Comparison of ENCODE assay signal across 1 cellular context in genomic region chr6:16681260-16681873, GRCh38.
TF ChIP-seq lines count a peak whose summit lies in the region.

No MANE protein-coding gene starts in this region.

TF ChIP-seq in HepG2, 621 proteins besides CTCF, POLR2A, EP300 and RAD21 (continued from another document and continues in another):
- TF ChIP-seq, protein P1, sequence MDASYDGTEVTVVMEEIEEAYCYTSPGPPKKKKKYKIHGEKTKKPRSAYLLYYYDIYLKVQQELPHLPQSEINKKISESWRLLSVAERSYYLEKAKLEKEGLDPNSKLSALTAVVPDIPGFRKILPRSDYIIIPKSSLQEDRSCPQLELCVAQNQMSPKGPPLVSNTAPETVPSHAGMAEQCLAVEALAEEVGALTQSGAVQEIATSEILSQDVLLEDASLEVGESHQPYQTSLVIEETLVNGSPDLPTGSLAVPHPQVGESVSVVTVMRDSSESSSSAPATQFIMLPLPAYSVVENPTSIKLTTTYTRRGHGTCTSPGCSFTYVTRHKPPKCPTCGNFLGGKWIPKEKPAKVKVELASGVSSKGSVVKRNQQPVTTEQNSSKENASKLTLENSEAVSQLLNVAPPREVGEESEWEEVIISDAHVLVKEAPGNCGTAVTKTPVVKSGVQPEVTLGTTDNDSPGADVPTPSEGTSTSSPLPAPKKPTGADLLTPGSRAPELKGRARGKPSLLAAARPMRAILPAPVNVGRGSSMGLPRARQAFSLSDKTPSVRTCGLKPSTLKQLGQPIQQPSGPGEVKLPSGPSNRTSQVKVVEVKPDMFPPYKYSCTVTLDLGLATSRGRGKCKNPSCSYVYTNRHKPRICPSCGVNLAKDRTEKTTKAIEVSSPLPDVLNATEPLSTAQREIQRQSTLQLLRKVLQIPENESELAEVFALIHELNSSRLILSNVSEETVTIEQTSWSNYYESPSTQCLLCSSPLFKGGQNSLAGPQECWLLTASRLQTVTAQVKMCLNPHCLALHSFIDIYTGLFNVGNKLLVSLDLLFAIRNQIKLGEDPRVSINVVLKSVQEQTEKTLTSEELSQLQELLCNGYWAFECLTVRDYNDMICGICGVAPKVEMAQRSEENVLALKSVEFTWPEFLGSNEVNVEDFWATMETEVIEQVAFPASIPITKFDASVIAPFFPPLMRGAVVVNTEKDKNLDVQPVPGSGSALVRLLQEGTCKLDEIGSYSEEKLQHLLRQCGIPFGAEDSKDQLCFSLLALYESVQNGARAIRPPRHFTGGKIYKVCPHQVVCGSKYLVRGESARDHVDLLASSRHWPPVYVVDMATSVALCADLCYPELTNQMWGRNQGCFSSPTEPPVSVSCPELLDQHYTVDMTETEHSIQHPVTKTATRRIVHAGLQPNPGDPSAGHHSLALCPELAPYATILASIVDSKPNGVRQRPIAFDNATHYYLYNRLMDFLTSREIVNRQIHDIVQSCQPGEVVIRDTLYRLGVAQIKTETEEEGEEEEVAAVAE (CRISPR knock-in tag; IDR thresholded peaks at IDR 0.05; ENCODE audit: borderline replicate concordance): peak; percentile 65; the same call in 1 of the 2 replicates
- TF ChIP-seq CHCHD3 (CRISPR knock-in tag; IDR thresholded peaks at IDR 0.05) (no peak), THAP11 (CRISPR knock-in tag; IDR thresholded peaks at IDR 0.05) (peak; percentile 64; the same call in 1 of the 2 replicates), ZNF776 (CRISPR knock-in tag; IDR thresholded peaks at IDR 0.05) (no peak), SSRP1 (CRISPR knock-in tag; IDR thresholded peaks at IDR 0.05) (peak; percentile 44; the same call in 1 of the 2 replicates), DNMT3B (CRISPR knock-in tag; conservative IDR thresholded peaks at IDR 0.05) (0 out of 2 replicates have a peak, but pooled peaks have one; percentile 59), NCOA2 (CRISPR knock-in tag; IDR thresholded peaks at IDR 0.05) (peak; percentile 65; the same call in 1 of the 2 replicates), FOXA3 (CRISPR knock-in tag; IDR thresholded peaks at IDR 0.05) (peak; percentile 82), SOX6 (IDR thresholded peaks at IDR 0.05) (no peak), SOX6 (CRISPR knock-in tag; IDR thresholded peaks at IDR 0.05) (peak; percentile 27; the same call in 1 of the 2 replicates), ZNF563 (CRISPR knock-in tag; IDR thresholded peaks at IDR 0.05) (no peak), ZNF614 (CRISPR knock-in tag; IDR thresholded peaks at IDR 0.05; ENCODE audit: borderline replicate concordance) (peak; percentile 88), PPARG (CRISPR knock-in tag; conservative IDR thresholded peaks at IDR 0.05) (peak; percentile 63; the same call in 1 of the 2 replicates), FOXO1 (CRISPR knock-in tag; IDR thresholded peaks at IDR 0.05) (peak; percentile 62; the same call in 1 of the 2 replicates), HMG20A (CRISPR knock-in tag; IDR thresholded peaks at IDR 0.05; ENCODE audit: borderline replicate concordance) (peak; percentile 93), HHEX (CRISPR knock-in tag; IDR thresholded peaks at IDR 0.05) (0 out of 2 replicates have a peak, but pooled peaks have one; percentile 30), ZNF296 (CRISPR knock-in tag; conservative IDR thresholded peaks at IDR 0.05) (no peak), SOX5 (CRISPR knock-in tag; IDR thresholded peaks at IDR 0.05; ENCODE audit: borderline replicate concordance) (peak; percentile 83), RELA (CRISPR knock-in tag; IDR thresholded peaks at IDR 0.05) (no peak), ARID5B (CRISPR knock-in tag; IDR thresholded peaks at IDR 0.05) (peak; percentile 94), HDAC6 (IDR thresholded peaks at IDR 0.05; ENCODE audit: low read depth, low read length) (no peak), ZBTB33 (CRISPR knock-in tag; IDR thresholded peaks at IDR 0.05) (0 out of 2 replicates have a peak, but pooled peaks have one; percentile 49), PAWR (CRISPR knock-in tag; IDR thresholded peaks at IDR 0.05; ENCODE audit: borderline replicate concordance) (no peak), ASH2L (IDR thresholded peaks at IDR 0.05; ENCODE audit: insufficient read length, low read depth, low read length) (peak; percentile 28), ZSCAN9 (CRISPR knock-in tag; IDR thresholded peaks at IDR 0.05; ENCODE audit: borderline replicate concordance) (peak; percentile 64; the same call in 1 of the 2 replicates), NFIC (IDR thresholded peaks at IDR 0.05; ENCODE audit: low read length) (peak; percentile 54; the same call in 1 of the 2 replicates), BCL6 (CRISPR knock-in tag; IDR thresholded peaks at IDR 0.05) (peak; percentile 74), ZFX (CRISPR knock-in tag; IDR thresholded peaks at IDR 0.05; ENCODE audit: low read depth) (no peak), DPF2 (CRISPR knock-in tag; IDR thresholded peaks at IDR 0.05; ENCODE audit: borderline replicate concordance, low read depth) (no peak)
- TF ChIP-seq, protein P2, sequence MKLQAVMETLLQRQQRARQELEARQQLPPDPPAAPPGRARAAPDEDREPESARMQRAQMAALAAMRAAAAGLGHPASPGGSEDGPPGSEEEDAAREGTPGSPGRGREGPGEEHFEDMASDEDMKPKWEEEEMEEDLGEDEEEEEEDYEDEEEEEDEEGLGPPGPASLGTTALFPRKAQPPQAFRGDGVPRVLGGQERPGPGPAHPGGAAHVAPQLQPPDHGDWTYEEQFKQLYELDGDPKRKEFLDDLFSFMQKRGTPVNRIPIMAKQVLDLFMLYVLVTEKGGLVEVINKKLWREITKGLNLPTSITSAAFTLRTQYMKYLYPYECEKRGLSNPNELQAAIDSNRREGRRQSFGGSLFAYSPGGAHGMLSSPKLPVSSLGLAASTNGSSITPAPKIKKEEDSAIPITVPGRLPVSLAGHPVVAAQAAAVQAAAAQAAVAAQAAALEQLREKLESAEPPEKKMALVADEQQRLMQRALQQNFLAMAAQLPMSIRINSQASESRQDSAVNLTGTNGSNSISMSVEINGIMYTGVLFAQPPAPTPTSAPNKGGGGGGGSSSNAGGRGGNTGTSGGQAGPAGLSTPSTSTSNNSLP (IDR thresholded peaks at IDR 0.05; ENCODE audit: low read depth, low read length): peak; percentile 91
- TF ChIP-seq, protein P3, sequence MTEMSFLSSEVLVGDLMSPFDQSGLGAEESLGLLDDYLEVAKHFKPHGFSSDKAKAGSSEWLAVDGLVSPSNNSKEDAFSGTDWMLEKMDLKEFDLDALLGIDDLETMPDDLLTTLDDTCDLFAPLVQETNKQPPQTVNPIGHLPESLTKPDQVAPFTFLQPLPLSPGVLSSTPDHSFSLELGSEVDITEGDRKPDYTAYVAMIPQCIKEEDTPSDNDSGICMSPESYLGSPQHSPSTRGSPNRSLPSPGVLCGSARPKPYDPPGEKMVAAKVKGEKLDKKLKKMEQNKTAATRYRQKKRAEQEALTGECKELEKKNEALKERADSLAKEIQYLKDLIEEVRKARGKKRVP (CRISPR knock-in tag; IDR thresholded peaks at IDR 0.05): peak in 1 of 2 experiments; percentile 92; a peak in 2 of 4 replicates
- TF ChIP-seq, protein P4, sequence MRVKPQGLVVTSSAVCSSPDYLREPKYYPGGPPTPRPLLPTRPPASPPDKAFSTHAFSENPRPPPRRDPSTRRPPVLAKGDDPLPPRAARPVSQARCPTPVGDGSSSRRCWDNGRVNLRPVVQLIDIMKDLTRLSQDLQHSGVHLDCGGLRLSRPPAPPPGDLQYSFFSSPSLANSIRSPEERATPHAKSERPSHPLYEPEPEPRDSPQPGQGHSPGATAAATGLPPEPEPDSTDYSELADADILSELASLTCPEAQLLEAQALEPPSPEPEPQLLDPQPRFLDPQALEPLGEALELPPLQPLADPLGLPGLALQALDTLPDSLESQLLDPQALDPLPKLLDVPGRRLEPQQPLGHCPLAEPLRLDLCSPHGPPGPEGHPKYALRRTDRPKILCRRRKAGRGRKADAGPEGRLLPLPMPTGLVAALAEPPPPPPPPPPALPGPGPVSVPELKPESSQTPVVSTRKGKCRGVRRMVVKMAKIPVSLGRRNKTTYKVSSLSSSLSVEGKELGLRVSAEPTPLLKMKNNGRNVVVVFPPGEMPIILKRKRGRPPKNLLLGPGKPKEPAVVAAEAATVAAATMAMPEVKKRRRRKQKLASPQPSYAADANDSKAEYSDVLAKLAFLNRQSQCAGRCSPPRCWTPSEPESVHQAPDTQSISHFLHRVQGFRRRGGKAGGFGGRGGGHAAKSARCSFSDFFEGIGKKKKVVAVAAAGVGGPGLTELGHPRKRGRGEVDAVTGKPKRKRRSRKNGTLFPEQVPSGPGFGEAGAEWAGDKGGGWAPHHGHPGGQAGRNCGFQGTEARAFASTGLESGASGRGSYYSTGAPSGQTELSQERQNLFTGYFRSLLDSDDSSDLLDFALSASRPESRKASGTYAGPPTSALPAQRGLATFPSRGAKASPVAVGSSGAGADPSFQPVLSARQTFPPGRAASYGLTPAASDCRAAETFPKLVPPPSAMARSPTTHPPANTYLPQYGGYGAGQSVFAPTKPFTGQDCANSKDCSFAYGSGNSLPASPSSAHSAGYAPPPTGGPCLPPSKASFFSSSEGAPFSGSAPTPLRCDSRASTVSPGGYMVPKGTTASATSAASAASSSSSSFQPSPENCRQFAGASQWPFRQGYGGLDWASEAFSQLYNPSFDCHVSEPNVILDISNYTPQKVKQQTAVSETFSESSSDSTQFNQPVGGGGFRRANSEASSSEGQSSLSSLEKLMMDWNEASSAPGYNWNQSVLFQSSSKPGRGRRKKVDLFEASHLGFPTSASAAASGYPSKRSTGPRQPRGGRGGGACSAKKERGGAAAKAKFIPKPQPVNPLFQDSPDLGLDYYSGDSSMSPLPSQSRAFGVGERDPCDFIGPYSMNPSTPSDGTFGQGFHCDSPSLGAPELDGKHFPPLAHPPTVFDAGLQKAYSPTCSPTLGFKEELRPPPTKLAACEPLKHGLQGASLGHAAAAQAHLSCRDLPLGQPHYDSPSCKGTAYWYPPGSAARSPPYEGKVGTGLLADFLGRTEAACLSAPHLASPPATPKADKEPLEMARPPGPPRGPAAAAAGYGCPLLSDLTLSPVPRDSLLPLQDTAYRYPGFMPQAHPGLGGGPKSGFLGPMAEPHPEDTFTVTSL (CRISPR knock-in tag; IDR thresholded peaks at IDR 0.05; ENCODE audit: borderline replicate concordance): peak; percentile 62; the same call in 1 of the 2 replicates
- TF ChIP-seq, protein P5, sequence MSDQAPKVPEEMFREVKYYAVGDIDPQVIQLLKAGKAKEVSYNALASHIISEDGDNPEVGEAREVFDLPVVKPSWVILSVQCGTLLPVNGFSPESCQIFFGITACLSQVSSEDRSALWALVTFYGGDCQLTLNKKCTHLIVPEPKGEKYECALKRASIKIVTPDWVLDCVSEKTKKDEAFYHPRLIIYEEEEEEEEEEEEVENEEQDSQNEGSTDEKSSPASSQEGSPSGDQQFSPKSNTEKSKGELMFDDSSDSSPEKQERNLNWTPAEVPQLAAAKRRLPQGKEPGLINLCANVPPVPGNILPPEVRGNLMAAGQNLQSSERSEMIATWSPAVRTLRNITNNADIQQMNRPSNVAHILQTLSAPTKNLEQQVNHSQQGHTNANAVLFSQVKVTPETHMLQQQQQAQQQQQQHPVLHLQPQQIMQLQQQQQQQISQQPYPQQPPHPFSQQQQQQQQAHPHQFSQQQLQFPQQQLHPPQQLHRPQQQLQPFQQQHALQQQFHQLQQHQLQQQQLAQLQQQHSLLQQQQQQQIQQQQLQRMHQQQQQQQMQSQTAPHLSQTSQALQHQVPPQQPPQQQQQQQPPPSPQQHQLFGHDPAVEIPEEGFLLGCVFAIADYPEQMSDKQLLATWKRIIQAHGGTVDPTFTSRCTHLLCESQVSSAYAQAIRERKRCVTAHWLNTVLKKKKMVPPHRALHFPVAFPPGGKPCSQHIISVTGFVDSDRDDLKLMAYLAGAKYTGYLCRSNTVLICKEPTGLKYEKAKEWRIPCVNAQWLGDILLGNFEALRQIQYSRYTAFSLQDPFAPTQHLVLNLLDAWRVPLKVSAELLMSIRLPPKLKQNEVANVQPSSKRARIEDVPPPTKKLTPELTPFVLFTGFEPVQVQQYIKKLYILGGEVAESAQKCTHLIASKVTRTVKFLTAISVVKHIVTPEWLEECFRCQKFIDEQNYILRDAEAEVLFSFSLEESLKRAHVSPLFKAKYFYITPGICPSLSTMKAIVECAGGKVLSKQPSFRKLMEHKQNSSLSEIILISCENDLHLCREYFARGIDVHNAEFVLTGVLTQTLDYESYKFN (CRISPR knock-in tag; conservative IDR thresholded peaks at IDR 0.05): peak; percentile 51
- TF ChIP-seq, protein P6, sequence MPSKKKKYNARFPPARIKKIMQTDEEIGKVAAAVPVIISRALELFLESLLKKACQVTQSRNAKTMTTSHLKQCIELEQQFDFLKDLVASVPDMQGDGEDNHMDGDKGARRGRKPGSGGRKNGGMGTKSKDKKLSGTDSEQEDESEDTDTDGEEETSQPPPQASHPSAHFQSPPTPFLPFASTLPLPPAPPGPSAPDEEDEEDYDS (CRISPR knock-in tag; IDR thresholded peaks at IDR 0.05): peak; percentile 42
